1 cellular context compared by ENCODE assay signal in the genomic region with DNA sequence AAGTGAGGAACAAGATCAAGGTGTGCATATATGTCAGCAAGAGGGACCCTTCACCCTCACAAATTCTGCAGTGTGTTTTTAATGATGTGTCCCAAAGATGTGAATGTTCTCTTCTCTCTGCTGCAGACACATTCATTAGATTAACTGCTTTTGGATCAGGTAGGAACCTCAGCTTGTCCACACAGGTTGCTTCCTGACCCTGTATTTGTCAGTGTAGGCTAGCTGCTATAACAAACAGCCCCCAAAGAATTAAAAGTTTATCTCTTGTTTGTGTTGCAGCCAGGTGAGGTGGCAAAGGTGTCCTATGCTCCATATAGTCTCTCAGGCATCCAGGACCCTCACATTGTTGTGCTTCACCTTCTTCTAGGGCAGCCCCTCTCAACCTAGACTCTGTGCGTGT.
A peak's percentile ranks its signal among the peaks of the same experiment; 100 is the strongest.
TF ChIP-seq lines count a peak whose summit lies in the region.

No MANE protein-coding gene starts in this region.

TF ChIP-seq in K562, 482 proteins besides CTCF, POLR2A, EP300 and RAD21:
- TF ChIP-seq ZNF12 (CRISPR knock-in tag; IDR thresholded peaks at IDR 0.05) (0 out of 2 replicates have a peak, but pooled peaks have one; percentile 34), ZNF780A (CRISPR knock-in tag; IDR thresholded peaks at IDR 0.05) (no peak)
TF ChIP-seq in K562: peak in this region for 1.
